ENCODE assay signal across 6 cellular contexts in genomic region chrX:154400369-154400817, GRCh38. TPM values are rescaled to one million over a fixed set of nuclear protein-coding genes. Genes with fewer than 3 reads are reported as not detected.
DNase-seq lines count a peak whose midpoint lies in the region; ATAC-seq and TF ChIP-seq lines count a peak whose summit lies in the region.
"Not testable (repeated sequence)": the region's sequence is repeated elsewhere in the genome, so short reads cannot be mapped to it uniquely, and the experiment has no call there.

No MANE protein-coding gene starts in this region.

- intact Hi-C loops in esophagus squamous epithelium (cut with DNase I) = loop anchor here (5.0 kb wide), 1 partner anchor 132 kb away; no protein-coding TSS in a partner anchor
- intact Hi-C loops in upper lobe of right lung (cut with DNase I) = not testable (repeated sequence)

- not testable (repeated sequence) for TF ChIP-seq POLR2A in esophagus squamous epithelium (IDR thresholded peaks at IDR 0.05)

- peak overlapping the region; percentile 98 for H3K4me3 Mint-ChIP-seq in activated naive CD8-positive, alpha-beta T cell
- peak overlapping the region; percentile 98 for H3K4me3 Mint-ChIP-seq in nephron progenitor cell

- H3K4me3 ChIP-seq in GM12875 (ENCODE audit: low read depth, low read length) (peak overlapping the region; percentile 85), SK-N-MC (peak overlapping the region; percentile 94), esophagus squamous epithelium (peak overlapping the region in 2 of 4 donors; percentile 72 to 76), upper lobe of right lung (peak overlapping the region; percentile 71)

- not testable (repeated sequence) for H3K9ac ChIP-seq in SK-N-MC (ENCODE audit: insufficient read length)

- 27 to 42% methylated on average over 2 of the region's 6 CpGs for WGBS in esophagus squamous epithelium, 2 donors

- not testable (repeated sequence) for TF ChIP-seq CTCF in GM12875 (IDR thresholded peaks at IDR 0.05; ENCODE audit: borderline replicate concordance, insufficient read depth, low read depth, low read length); esophagus squamous epithelium (IDR thresholded peaks at IDR 0.05); nephron progenitor cell (IDR thresholded peaks at IDR 0.05); upper lobe of right lung (IDR thresholded peaks at IDR 0.05)

- peaks cover 16% of the 10 kb centered on the region for H3K36me3 Mint-ChIP-seq in activated naive CD8-positive, alpha-beta T cell
- peaks cover 27% of the 10 kb centered on the region for H3K36me3 Mint-ChIP-seq in nephron progenitor cell (ENCODE audit: low read depth)

- not testable (repeated sequence) for H3K9me3 ChIP-seq in SK-N-MC (ENCODE audit: low read depth, low read length); esophagus squamous epithelium; upper lobe of right lung

- DNase-seq in SK-N-MC (ENCODE audit: low read depth, low spot score); esophagus squamous epithelium (lab: John Stamatoyannopoulos, UW); nephron progenitor cell; upper lobe of right lung: not testable (repeated sequence)

- H3K4me1 ChIP-seq in esophagus squamous epithelium = peaks cover 10 to 57% (median 15%) of the 10 kb centered on the region in 3 donors
- not testable (repeated sequence) for H3K4me1 ChIP-seq in upper lobe of right lung

- not testable (repeated sequence) for ATAC-seq in upper lobe of right lung

- H3K27me3 ChIP-seq in esophagus squamous epithelium, upper lobe of right lung: not testable (repeated sequence)

- H3K27ac Mint-ChIP-seq in activated naive CD8-positive, alpha-beta T cell = peak overlapping the region; percentile 100
- H3K27ac Mint-ChIP-seq in nephron progenitor cell = peak overlapping the region; percentile 54

- not testable (repeated sequence) for H3K27me3 Mint-ChIP-seq in activated naive CD8-positive, alpha-beta T cell; nephron progenitor cell (ENCODE audit: low read depth, poor library complexity)

- not testable (repeated sequence) for H3K4me1 Mint-ChIP-seq in activated naive CD8-positive, alpha-beta T cell (ENCODE audit: low read depth)
- H3K4me1 Mint-ChIP-seq in nephron progenitor cell = peaks cover 19% of the 10 kb centered on the region

- not testable (repeated sequence) for H3K9me3 Mint-ChIP-seq in activated naive CD8-positive, alpha-beta T cell (ENCODE audit: low read depth)
- peaks cover 66% of the 10 kb centered on the region for H3K9me3 Mint-ChIP-seq in nephron progenitor cell

- H3K27ac ChIP-seq in SK-N-MC, upper lobe of right lung: not testable (repeated sequence)
- H3K27ac ChIP-seq in esophagus squamous epithelium = peak overlapping the region; percentile 95 to 99 (median 97)

- H3K36me3 ChIP-seq in SK-N-MC (ENCODE audit: insufficient read depth, low read length) (peaks cover 26% of the 10 kb centered on the region), esophagus squamous epithelium (peaks cover 10 to 25% (median 14%) of the 10 kb centered on the region in 3 donors), upper lobe of right lung (peaks cover 15% of the 10 kb centered on the region)

RNA-seq across cellular contexts. Expression of gene RPL10, which starts 2.2 kb away (rescaled TPM):
- 1,000 to 10,000 TPM; 2,607 to 8,937 (median 4,770) TPM for total RNA-seq in esophagus squamous epithelium
- total RNA-seq in upper lobe of right lung = 2,677 TPM

RNA-seq across cellular contexts. Expression of gene DNASE1L1, which starts 8.7 kb away (rescaled TPM):
- total RNA-seq in esophagus squamous epithelium (10 to 100 TPM; 21.7 to 41.4 (median 32.1) TPM), upper lobe of right lung (37.1 TPM)

RNA-seq across cellular contexts. Expression of gene TAFAZZIN, which starts 10.9 kb away (rescaled TPM):
- 10 to 100 TPM; 16.3 to 37.4 (median 31.4) TPM for total RNA-seq in esophagus squamous epithelium
- 43.9 TPM for total RNA-seq in upper lobe of right lung

RNA-seq across cellular contexts. Expression of gene EMD, which starts 21.3 kb away (rescaled TPM):
- 10 to 100 TPM; 12.7 to 50.1 (median 40.2) TPM for total RNA-seq in esophagus squamous epithelium
- 58.4 TPM for total RNA-seq in upper lobe of right lung

RNA-seq across cellular contexts. Expression of gene FLNA, which starts 26.0 kb away (rescaled TPM):
- total RNA-seq in esophagus squamous epithelium (1,000 to 10,000 TPM in 1 of 4 donors, 100 to 1,000 TPM in 3; 290 to 1,242 (median 582) TPM), upper lobe of right lung (1,252 TPM)
